Comparison of ENCODE assay signal across 18 cellular contexts in genomic region chr19:45140144-45140503, GRCh38. TPM values are rescaled to one million over a fixed set of nuclear protein-coding genes. Genes with fewer than 3 reads are reported as not detected.
DNase-seq lines count a peak whose midpoint lies in the region; ATAC-seq and TF ChIP-seq lines count a peak whose summit lies in the region.
"Had no signal": no experiment of that assay in that cellular context is flagged by ENCODE, and none has a peak within 500 bp of the region (broad histone marks: within the 10 kb centered on the region; RNA-seq: fewer than 3 reads in every experiment).

No MANE protein-coding gene starts in this region.

- H4K8ac ChIP-seq in neuronal stem cell (ENCODE audit: low read depth, low read length) = peak overlapping the region; percentile 43

- H3K79me1 ChIP-seq in neuronal stem cell (ENCODE audit: low read depth, low read length) = peaks cover 28% of the 10 kb centered on the region

- H3K27ac ChIP-seq in RWPE1 (peak overlapping the region; percentile 65), neuronal stem cell (replicated peaks; ENCODE audit: low read length) (no peak overlapping the region), left lung (no peak overlapping the region)
- H3K27ac ChIP-seq: 22Rv1 had no signal

- no peak overlapping the region for H2BK120ac ChIP-seq in neuronal stem cell (ENCODE audit: low read depth, low read length)

- no peak for TF ChIP-seq POLR2A in GM18505 (IDR thresholded peaks at IDR 0.05; ENCODE audit: borderline replicate concordance, extremely low read depth, insufficient read depth, insufficient read length)

- no CpG with 5 or more reads among the region's 8 CpGs for WGBS in neuronal stem cell (ENCODE audit: extremely low coverage in 2 of 2, insufficient read length in 2 of 2, insufficient replicate concordance in 1 of 2), 2 donors

- no peak overlapping the region for H2BK5ac ChIP-seq in neuronal stem cell (ENCODE audit: low read length)

- CTCF ChIA-PET in activated CD4-positive, alpha-beta T cell treated with anti-CD3 and anti-CD28 coated beads, Interleukin-2, amount 10 ng/mL, durations not matched to agents 7 days and 5 days (lab: Charles Lee) = interaction anchor here (0.5 kb wide), 1 partner anchor 170 kb away, joined by 5 read pairs; no protein-coding TSS in a partner anchor
- CTCF ChIA-PET in RWPE1 (lab: Yijun Ruan, JAX) = no interaction called here

- ATAC-seq in GM18505 (IDR thresholded peaks at IDR 0.05; ENCODE audit: unreplicated experiment) (no peak), left lung (no peak)
- ATAC-seq: A549 had no signal

- H3K9me3 Mint-ChIP-seq in activated CD4-positive, alpha-beta T cell treated with anti-CD3 and anti-CD28 coated beads, Interleukin-2, amount 10 ng/mL, durations not matched to agents 7 days and 5 days = no peaks in the 10 kb centered on the region
- H3K9me3 Mint-ChIP-seq: CD14-positive monocyte; CD4-positive, alpha-beta memory T cell had no signal

- POLR2A ChIA-PET in activated CD4-positive, alpha-beta T cell treated with anti-CD3 and anti-CD28 coated beads, Interleukin-2, amount 10 ng/mL, durations not matched to agents 7 days and 5 days (lab: Charles Lee) = no interaction called here
- POLR2A ChIA-PET in RWPE1 (lab: Yijun Ruan, JAX; ENCODE audit: low non-redundant PET) = no interaction called here

- TF ChIP-seq CTCF in RWPE1 (conservative IDR thresholded peaks at IDR 0.05; ENCODE audit: low read depth) (no peak), left lung (IDR thresholded peaks at IDR 0.05) (no peak)

- H3K4me3 ChIP-seq in H7 (ENCODE audit: insufficient read depth, low read depth, low read length) (no peak overlapping the region), neuronal stem cell (ENCODE audit: low read length in 2 of 2) (peak overlapping the region in 1 of 2 donors; percentile 26), left lung (no peak overlapping the region)
- H3K4me3 ChIP-seq: A549, HAP-1 had no signal

- H2BK15ac ChIP-seq in neuronal stem cell (ENCODE audit: low read length) = no peak overlapping the region

- H3K14ac ChIP-seq in neuronal stem cell (ENCODE audit: low read length) = no peak overlapping the region

- H3K27ac Mint-ChIP-seq in activated CD4-positive, alpha-beta T cell treated with anti-CD3 and anti-CD28 coated beads, Interleukin-2, amount 10 ng/mL, durations not matched to agents 7 days and 5 days = peak overlapping the region; percentile 36

- peak overlapping the region; percentile 31 for H3K23ac ChIP-seq in neuronal stem cell (ENCODE audit: low read depth, low read length, poor library complexity)

- no peak overlapping the region for H2BK12ac ChIP-seq in neuronal stem cell (ENCODE audit: low read length)

- H3K36me3 Mint-ChIP-seq in activated CD4-positive, alpha-beta T cell treated with anti-CD3 and anti-CD28 coated beads, Interleukin-2, amount 10 ng/mL, durations not matched to agents 7 days and 5 days (ENCODE audit: low read depth) = peaks cover 7% of the 10 kb centered on the region

- H3K27me3 Mint-ChIP-seq in activated CD4-positive, alpha-beta T cell treated with anti-CD3 and anti-CD28 coated beads, Interleukin-2, amount 10 ng/mL, durations not matched to agents 7 days and 5 days = no peaks in the 10 kb centered on the region
- H3K27me3 Mint-ChIP-seq: CD4-positive, alpha-beta memory T cell had no signal

- H3K27me3 ChIP-seq in H7 (ENCODE audit: control insufficient read depth, insufficient read depth, low read length) = no peaks in the 10 kb centered on the region
- no peaks in the 10 kb centered on the region for H3K27me3 ChIP-seq in neuronal stem cell (ENCODE audit: control insufficient read depth in 3 of 3, insufficient read depth in 3 of 3, low read depth in 1 of 3, low read length in 3 of 3)
- H3K27me3 ChIP-seq in left lung = no peaks in the 10 kb centered on the region

- intact Hi-C loops in left lung (cut with DNase I) = no loop called here

- no peak for DNase-seq in activated CD4-positive, alpha-beta T cell treated with anti-CD3 and anti-CD28 coated beads, Interleukin-2, amount 10 ng/mL, durations not matched to agents 7 days and 5 days
- DNase-seq in activated CD4-positive, alpha-beta T cell treated with anti-CD3 and anti-CD28 coated beads, Interleukin-2, amount 50 U/mL, for 1 hour = no peak
- DNase-seq in H7 = peak; percentile 55
- no peak for DNase-seq in RWPE1 (ENCODE audit: low spot score)
- DNase-seq in neuronal stem cell (ENCODE audit: low spot score) = no peak
- DNase-seq in NCI-H1092 treated with DMSO at 0.1 percent for 48 hours (lab: John Stamatoyannopoulos, UW) = no peak
- no peak for DNase-seq in left lung
- DNase-seq: AML-193, DMS153, DMS79, GDM1, GOT3 had no signal

- H2AFZ ChIP-seq in neuronal stem cell (ENCODE audit: low read length) = no peak overlapping the region

- no peak overlapping the region for H3K4ac ChIP-seq in neuronal stem cell (ENCODE audit: low read length)

- H3K4me1 ChIP-seq in neuronal stem cell (ENCODE audit: control insufficient read depth in 2 of 2, insufficient read depth in 1 of 2, low read depth in 1 of 2, low read length in 2 of 2) (peaks cover 13 to 19% of the 10 kb centered on the region in 2 donors), left lung (no peaks in the 10 kb centered on the region)
- H3K4me1 ChIP-seq: A549, HAP-1 had no signal

- H3K4me1 Mint-ChIP-seq in activated CD4-positive, alpha-beta T cell treated with anti-CD3 and anti-CD28 coated beads, Interleukin-2, amount 10 ng/mL, durations not matched to agents 7 days and 5 days = peaks cover 4% of the 10 kb centered on the region

- no peak overlapping the region for H3K18ac ChIP-seq in neuronal stem cell (ENCODE audit: low read length)

- no peak overlapping the region for H3K4me3 Mint-ChIP-seq in activated CD4-positive, alpha-beta T cell treated with anti-CD3 and anti-CD28 coated beads, Interleukin-2, amount 10 ng/mL, durations not matched to agents 7 days and 5 days
- H3K4me3 Mint-ChIP-seq: CD14-positive monocyte; CD4-positive, alpha-beta memory T cell had no signal

- no peaks in the 10 kb centered on the region; the same call in none of the 2 replicates for H3K36me3 ChIP-seq in H7 (replicated peaks; ENCODE audit: control insufficient read depth, insufficient read depth, low read length)
- peaks cover 20 to 44% of the 10 kb centered on the region in 2 donors for H3K36me3 ChIP-seq in neuronal stem cell (replicated peaks in 1 of 2; ENCODE audit: control insufficient read depth in 2 of 2, insufficient read depth in 2 of 2, low read length in 2 of 2)
- H3K36me3 ChIP-seq in left lung = peaks cover 0 to 46% of the 10 kb centered on the region in 2 donors

- no peak overlapping the region for H3K9ac ChIP-seq in neuronal stem cell (ENCODE audit: low read depth, low read length, poor library complexity)

- no peak overlapping the region for H4K91ac ChIP-seq in neuronal stem cell (ENCODE audit: low read depth, low read length, poor library complexity)

- H3K9me3 ChIP-seq in neuronal stem cell (replicated peaks in 1 of 2; ENCODE audit: control insufficient read depth in 2 of 2, insufficient read depth in 1 of 2, low read depth in 1 of 2, low read length in 2 of 2) (peaks cover 0 to 2% of the 10 kb centered on the region in 2 donors), left lung (no peaks in the 10 kb centered on the region)
- H3K9me3 ChIP-seq: A549, HAP-1 had no signal

- H2AK5ac ChIP-seq in neuronal stem cell (ENCODE audit: low read depth, low read length) = peak overlapping the region; percentile 52

- H3K4me2 ChIP-seq in neuronal stem cell (ENCODE audit: insufficient read depth, low read length, poor library complexity, severe bottlenecking) = no peak overlapping the region
- H3K4me2 ChIP-seq: A549 had no signal

RNA-seq across cellular contexts. Expression of gene NKPD1, which starts 20.7 kb away (rescaled TPM):
- under 1 TPM in 1 of 2 experiments, not detected in 1; 0.17 TPM for total RNA-seq in activated CD4-positive, alpha-beta T cell treated with anti-CD3 and anti-CD28 coated beads, Interleukin-2, amount 10 ng/mL, durations not matched to agents 7 days and 5 days
- 0.24 and 0.70 TPM in 2 replicates for total RNA-seq in H7 (2014; rRNA removed; shearing (Covaris generic))
- polyA plus RNA-seq in neuronal stem cell (2013, experiment 1 of 2) = 0.28 TPM
- polyA plus RNA-seq in neuronal stem cell (2013, experiment 2 of 2) = 0.33 TPM
- not detected for total RNA-seq in left lung
- polyA plus RNA-seq: CD14-positive monocyte had no signal

RNA-seq across cellular contexts. Expression of gene TRAPPC6A, which starts 37.9 kb away (rescaled TPM):
- total RNA-seq in activated CD4-positive, alpha-beta T cell treated with anti-CD3 and anti-CD28 coated beads, Interleukin-2, amount 10 ng/mL, durations not matched to agents 7 days and 5 days = 10 to 100 TPM; 55.1 to 64.2 TPM
- total RNA-seq in H7 (2014; rRNA removed; shearing (Covaris generic)) = 39.3 and 47.4 TPM in 2 replicates
- 50.4 TPM for polyA plus RNA-seq in neuronal stem cell (2013, experiment 1 of 2)
- polyA plus RNA-seq in neuronal stem cell (2013, experiment 2 of 2) = 51.0 TPM
- 10 to 100 TPM; 13.0 to 13.6 TPM for total RNA-seq in left lung

RNA-seq across cellular contexts. Expression of gene BLOC1S3, which starts 38.5 kb away (rescaled TPM):
- 10 to 100 TPM; 15.3 to 19.7 TPM for total RNA-seq in activated CD4-positive, alpha-beta T cell treated with anti-CD3 and anti-CD28 coated beads, Interleukin-2, amount 10 ng/mL, durations not matched to agents 7 days and 5 days
- total RNA-seq in H7 (2014; rRNA removed; shearing (Covaris generic)) = 3.4 and 4.3 TPM in 2 replicates
- polyA plus RNA-seq in neuronal stem cell (2013, experiment 1 of 2) = 3.6 TPM
- 3.7 TPM for polyA plus RNA-seq in neuronal stem cell (2013, experiment 2 of 2)
- total RNA-seq in left lung = 10 to 100 TPM; 13.8 to 15.8 TPM

RNA-seq across cellular contexts. Expression of gene PPP1R37, which starts 47.1 kb away (rescaled TPM):
- total RNA-seq in activated CD4-positive, alpha-beta T cell treated with anti-CD3 and anti-CD28 coated beads, Interleukin-2, amount 10 ng/mL, durations not matched to agents 7 days and 5 days = 10 to 100 TPM; 21.1 to 21.7 TPM
- total RNA-seq in H7 (2014; rRNA removed; shearing (Covaris generic)) = 30.0 and 32.9 TPM in 2 replicates
- polyA plus RNA-seq in neuronal stem cell (2013, experiment 1 of 2) = 15.6 TPM
- 15.8 TPM for polyA plus RNA-seq in neuronal stem cell (2013, experiment 2 of 2)
- total RNA-seq in left lung = 10 to 100 TPM; 26.8 to 29.8 TPM
